In genomic region chr1:210531475-210532222, GRCh38 we compare ENCODE assay signal across 1 cellular context.
TF ChIP-seq lines count a peak whose summit lies in the region.

No MANE protein-coding gene starts in this region.

TF ChIP-seq in SK-N-SH, 30 proteins besides CTCF, POLR2A, EP300 and RAD21 (continued from another document):
- no peak for TF ChIP-seq REST (IDR thresholded peaks at IDR 0.05; ENCODE audit: low read depth, low read length)
- no peak for TF ChIP-seq MEF2A (IDR thresholded peaks at IDR 0.05; ENCODE audit: borderline replicate concordance, low read depth)
- peak; percentile 28 for TF ChIP-seq CHD2 (IDR thresholded peaks at IDR 0.05; ENCODE audit: low read length, partially characterized antibody)
- TF ChIP-seq FOSL2 (IDR thresholded peaks at IDR 0.05; ENCODE audit: borderline replicate concordance, low read depth) = no peak
- TF ChIP-seq MXI1 (IDR thresholded peaks at IDR 0.05; ENCODE audit: low read depth, low read length) = no peak
- TF ChIP-seq RCOR1 (IDR thresholded peaks at IDR 0.05; ENCODE audit: low read length) = peak; percentile 21; the same call in 1 of the 2 replicates
- TF ChIP-seq RXRA (IDR thresholded peaks at IDR 0.05; ENCODE audit: borderline replicate concordance, low read depth) = no peak
- TF ChIP-seq YY1 (IDR thresholded peaks at IDR 0.05; ENCODE audit: low read depth) = no peak
- TF ChIP-seq MAX (IDR thresholded peaks at IDR 0.05; ENCODE audit: low read depth) = no peak
- TF ChIP-seq ELF1 (IDR thresholded peaks at IDR 0.05) = no peak
